In the genomic region with DNA sequence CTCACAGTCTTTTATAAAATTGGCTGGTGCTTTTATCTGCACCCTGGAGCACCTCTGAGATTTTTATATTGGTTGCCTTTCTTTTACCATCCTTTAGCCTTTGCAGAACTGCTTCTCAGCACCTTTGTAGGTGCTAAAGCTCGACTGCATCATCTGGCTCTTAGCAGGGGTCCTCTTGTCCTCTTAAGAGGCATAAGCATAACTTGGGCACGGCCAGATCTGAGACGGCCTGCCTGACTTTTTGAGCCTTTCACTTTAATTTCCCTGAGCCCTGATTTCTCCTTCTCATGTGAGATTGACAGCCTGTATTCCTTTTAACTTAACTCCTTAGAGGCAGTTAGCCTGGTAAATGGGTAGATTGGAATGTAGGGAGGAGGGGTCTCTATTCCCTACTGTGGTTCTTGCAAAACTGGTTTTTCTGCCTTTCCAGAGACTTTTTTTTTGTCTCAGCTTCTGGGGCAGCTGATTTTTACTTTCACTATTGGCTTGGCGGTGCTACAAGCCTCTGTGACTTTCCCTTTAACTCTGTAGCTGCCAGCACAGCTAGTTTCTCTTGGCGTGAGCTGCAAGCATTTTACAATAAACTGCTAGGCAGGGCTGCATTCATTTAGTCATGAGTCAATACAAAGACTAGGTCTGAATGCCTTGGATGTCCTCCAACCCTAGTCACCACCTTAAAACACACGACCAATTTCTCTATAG, we compare ENCODE assay signal across 8 cellular contexts. TPM values are rescaled to one million over a fixed set of nuclear protein-coding genes. Genes with fewer than 3 reads are reported as not detected.
DNase-seq lines count a peak whose midpoint lies in the region; ATAC-seq and TF ChIP-seq lines count a peak whose summit lies in the region.

No MANE protein-coding gene starts in this region.

- H3K9ac ChIP-seq in PC-3 (ENCODE audit: low read length) (peak overlapping the region; percentile 15; the same call in 1 of the 2 replicates), colonic mucosa (ENCODE audit: low read depth in 2 of 2, low read length in 2 of 2) (peak overlapping the region; percentile 68 to 73)

- no peaks in the 10 kb centered on the region for H3F3A ChIP-seq in PC-3 (ENCODE audit: low read length, unreplicated experiment)

- H4K20me1 ChIP-seq in PC-3 (ENCODE audit: low read length), result no peaks in the 10 kb centered on the region

- H3K36me3 ChIP-seq in PC-3 (ENCODE audit: low read depth, low read length), result no peaks in the 10 kb centered on the region
- no peaks in the 10 kb centered on the region for H3K36me3 ChIP-seq in colonic mucosa
- H3K36me3 ChIP-seq in lung (ENCODE audit: control insufficient read depth in 2 of 2, insufficient read depth in 2 of 2, low read length in 2 of 2), result no peaks in the 10 kb centered on the region
- H3K36me3 ChIP-seq in upper lobe of right lung, result no peaks in the 10 kb centered on the region

- POLR2A ChIA-PET in PC-3 (lab: Charles Lee; ENCODE audit: unreplicated experiment), result no interaction called here

- peak overlapping the region; percentile 2; the same call in 1 of the 2 replicates for H3K27ac ChIP-seq in PC-3 (ENCODE audit: low read length)
- peak overlapping the region; percentile 11 for H3K27ac ChIP-seq in colonic mucosa
- H3K27ac ChIP-seq in lung (ENCODE audit: low read depth in 1 of 2, low read length in 1 of 2), result peak overlapping the region in 1 of 2 donors; percentile 64
- H3K27ac ChIP-seq in upper lobe of right lung, result peak overlapping the region; percentile 76

- DNase-seq in AG10803 (ENCODE audit: low read depth) (peak; percentile 51), PC-3 (peak; percentile 85), colonic mucosa (peak; percentile 57), lung (ENCODE audit: low spot score) (no peak), upper lobe of right lung (no peak), NCI-H2227 (lab: John Stamatoyannopoulos, UW; ENCODE audit: unreplicated experiment) (no peak)

- ATAC-seq in GM18867 (IDR thresholded peaks at IDR 0.05; ENCODE audit: unreplicated experiment), result peak; percentile 71
- peak; percentile 66 for ATAC-seq in HG03108 (IDR thresholded peaks at IDR 0.05; ENCODE audit: unreplicated experiment)
- ATAC-seq in PC-3, result peak; percentile 82
- ATAC-seq in lung (ENCODE audit: insufficient read depth, low FRiP score), result peak; percentile 72
- ATAC-seq in upper lobe of right lung, result peak; percentile 76

- no peaks in the 10 kb centered on the region for H3K9me3 ChIP-seq in PC-3 (ENCODE audit: low read length)
- H3K9me3 ChIP-seq in colonic mucosa, result no peaks in the 10 kb centered on the region
- H3K9me3 ChIP-seq in lung (ENCODE audit: control insufficient read depth in 2 of 2, insufficient read depth in 1 of 2, low read length in 1 of 2), result peaks cover 5 to 9% of the 10 kb centered on the region in 2 donors
- H3K9me3 ChIP-seq in upper lobe of right lung, result no peaks in the 10 kb centered on the region

- intact Hi-C loops in PC-3 (cut with micrococcal nuclease) (no loop called here), colonic mucosa (cut with DNase I) (no loop called here), upper lobe of right lung (cut with DNase I) (no loop called here)

- H3K79me2 ChIP-seq in PC-3 (ENCODE audit: low read length), result no peaks in the 10 kb centered on the region

- TF ChIP-seq CTCF in AG10803 (conservative IDR thresholded peaks at IDR 0.05; ENCODE audit: low read length) (no peak), PC-3 (conservative IDR thresholded peaks at IDR 0.05; ENCODE audit: low read depth, low read length) (no peak), colonic mucosa (IDR thresholded peaks at IDR 0.05) (no peak), lung (IDR thresholded peaks at IDR 0.05; ENCODE audit: control extremely low read depth, extremely low read depth) (no peak), upper lobe of right lung (IDR thresholded peaks at IDR 0.05) (no peak)

- peak overlapping the region; percentile 94 for H3K4me2 ChIP-seq in PC-3 (ENCODE audit: low read length)

- H2AFZ ChIP-seq in PC-3 (ENCODE audit: low read length), result peak overlapping the region; percentile 88

- H3K27me3 ChIP-seq in PC-3 (ENCODE audit: low read length) (no peaks in the 10 kb centered on the region), colonic mucosa (no peaks in the 10 kb centered on the region), lung (ENCODE audit: control insufficient read depth, insufficient read depth) (no peaks in the 10 kb centered on the region), upper lobe of right lung (no peaks in the 10 kb centered on the region)

- no TSS peak for BruUV-seq in PC-3 (replicated peaks; lab: Mats Ljungman, UMichigan)

- WGBS in lung, 2 donors, result 1 to 7% methylated on average over 6 of the region's 6 CpGs

- peaks cover 13% of the 10 kb centered on the region for H3K4me1 ChIP-seq in PC-3 (ENCODE audit: insufficient read depth, low read length)
- peaks cover 5% of the 10 kb centered on the region for H3K4me1 ChIP-seq in colonic mucosa
- peaks cover 0 to 4% of the 10 kb centered on the region in 2 donors for H3K4me1 ChIP-seq in lung (ENCODE audit: control insufficient read depth in 2 of 2, insufficient read depth in 2 of 2, low read length in 2 of 2)
- H3K4me1 ChIP-seq in upper lobe of right lung, result peaks cover 8% of the 10 kb centered on the region

- no peaks in the 10 kb centered on the region for H3K9me2 ChIP-seq in PC-3 (replicated peaks; ENCODE audit: low read length)

- CTCF ChIA-PET in PC-3 (lab: Charles Lee), result no interaction called here

- H3K4me3 ChIP-seq in AG10803 (ENCODE audit: low read length) (peak overlapping the region; percentile 65), PC-3 (ENCODE audit: low read length) (peak overlapping the region; percentile 70), colonic mucosa (peak overlapping the region; percentile 42), lung (peak overlapping the region; percentile 33), upper lobe of right lung (peak overlapping the region; percentile 60)

RNA-seq across cellular contexts. Expression of gene ZPBP, which starts 24.0 kb away (rescaled TPM):
- total RNA-seq in PC-3 (2014; rRNA removed), result not detected in 2 replicates
- not detected for total RNA-seq in colonic mucosa
- under 1 TPM; 0.25 to 0.85 TPM for total RNA-seq in lung
- polyA plus RNA-seq in lung, result under 1 TPM in 1 of 2 donors, not detected in 1; 0.03 TPM
- total RNA-seq in upper lobe of right lung, result not detected

Comparison
In these comparisons a context has a peak if more than half of its experiments do, and no peak if none do; other contexts are left out.
1. DNase-seq: peak in AG10803 (single experiment), PC-3 (single experiment) and colonic mucosa (single experiment); none in lung (single experiment), upper lobe of right lung (single experiment) and NCI-H2227 (single experiment).
2. Peak in every context shown above with its lines, with median percentiles within 50 percentile points of each other: H3K4me3 ChIP-seq and ATAC-seq.